In the genomic region with DNA sequence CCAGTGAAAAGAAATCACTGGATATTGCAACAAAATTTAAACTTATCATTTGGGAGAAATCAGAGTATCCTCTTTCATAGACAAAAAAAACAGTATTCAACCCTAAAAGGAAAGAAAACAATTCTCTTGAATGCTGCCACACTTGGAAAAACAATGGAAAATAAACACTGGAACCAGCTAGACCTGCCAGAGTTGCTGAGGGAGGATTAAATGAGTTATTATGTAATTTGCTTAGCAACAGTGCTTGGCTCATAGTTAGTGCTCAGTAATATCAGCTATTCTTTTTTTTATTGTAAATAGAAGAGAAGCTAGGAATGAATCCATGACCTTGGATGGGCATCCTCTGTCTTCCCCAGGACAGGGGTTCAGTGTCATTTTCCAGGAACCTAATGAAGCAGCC, we compare ENCODE assay signal across 17 cellular contexts.
"Had no signal": no experiment of that assay in that cellular context is flagged by ENCODE, and none has a peak within 500 bp of the region (broad histone marks: within the 10 kb centered on the region; RNA-seq: fewer than 3 reads in every experiment).

No MANE protein-coding gene starts in this region.

- H3K27ac ChIP-seq: upper lobe of right lung had no signal

- H3K27ac Mint-ChIP-seq: activated B cell treated with CpG ODN at 0.5 μM for 24 hours; activated CD4-positive, alpha-beta T cell treated with anti-CD3 and anti-CD28 coated beads, Interleukin-2, amount 10 ng/mL, durations not matched to agents 24 days and 14 days; activated T-helper 1 cell treated with anti-CD3 and anti-CD28 coated beads, Interleukin-12 subunit alpha, Interleukin-12 subunit beta, Interleukin-2, Interleukin-4 antibody, amounts not matched to agents 30 ng/mL and 10 ng/mL and 1 ng/mL, durations not matched to agents 14 hours and 24 hours and 36 hours; effector memory CD8-positive, alpha-beta T cell; immature natural killer cell; stimulated activated naive B cell treated with anti-CD40 and anti-IgM and Interleukin-4, amounts not matched to agents 10 μg/mL and 1 μg/mL and 100 μg/mL, for 72 hours; T-helper 1 cell treated with Interleukin-12 subunit alpha and Interleukin-12 subunit beta and Interleukin-4 antibody, amounts not matched to agents 30 μg/mL and 1 μg/mL, for 36 hours had no signal

- H3K4me3 Mint-ChIP-seq: activated B cell treated with CpG ODN at 0.5 μM for 24 hours; activated CD4-positive, alpha-beta T cell treated with anti-CD3 and anti-CD28 coated beads, Interleukin-2, amount 10 ng/mL, durations not matched to agents 24 days and 14 days; activated T-helper 1 cell treated with anti-CD3 and anti-CD28 coated beads, Interleukin-12 subunit alpha, Interleukin-12 subunit beta, Interleukin-2, Interleukin-4 antibody, amounts not matched to agents 30 ng/mL and 10 ng/mL and 1 ng/mL, durations not matched to agents 14 hours and 24 hours and 36 hours; effector memory CD8-positive, alpha-beta T cell; stimulated activated naive B cell treated with anti-CD40 and anti-IgM and Interleukin-4, amounts not matched to agents 10 μg/mL and 1 μg/mL and 100 μg/mL, for 72 hours; T-helper 1 cell treated with Interleukin-12 subunit alpha and Interleukin-12 subunit beta and Interleukin-4 antibody, amounts not matched to agents 30 μg/mL and 1 μg/mL, for 36 hours had no signal

- H3K36me3 Mint-ChIP-seq: immature natural killer cell, naive B cell had no signal

- DNase-seq: activated B cell treated with CpG ODN at 0.5 μM for 24 hours; activated CD4-positive, alpha-beta T cell treated with anti-CD3 and anti-CD28 coated beads, Interleukin-2, amount 10 ng/mL, durations not matched to agents 24 days and 14 days; activated naive CD4-positive, alpha-beta T cell treated with Interleukin-2 at 50 U/mL for 16 hours; central memory CD4-positive, alpha-beta T cell; cortex of kidney; effector memory CD8-positive, alpha-beta T cell; glutamatergic neuron; immature natural killer cell; left colon; naive B cell; posterior cingulate gyrus; right cardiac atrium; stimulated activated CD4-positive, alpha-beta T cell treated with anti-CD3 and anti-CD28 coated beads, Interleukin-2, amount 100 ng/mL, for 24 hours; stimulated activated naive B cell treated with anti-CD40 and anti-IgM and Interleukin-4, amounts not matched to agents 10 μg/mL and 1 μg/mL and 100 μg/mL, for 72 hours; upper lobe of right lung had no signal

- H3K9me3 Mint-ChIP-seq: activated B cell treated with CpG ODN at 0.5 μM for 24 hours; activated CD4-positive, alpha-beta T cell treated with anti-CD3 and anti-CD28 coated beads, Interleukin-2, amount 10 ng/mL, durations not matched to agents 24 days and 14 days; activated T-helper 1 cell treated with anti-CD3 and anti-CD28 coated beads, Interleukin-12 subunit alpha, Interleukin-12 subunit beta, Interleukin-2, Interleukin-4 antibody, amounts not matched to agents 30 ng/mL and 10 ng/mL and 1 ng/mL, durations not matched to agents 14 hours and 24 hours and 36 hours; effector memory CD8-positive, alpha-beta T cell; naive B cell; stimulated activated naive B cell treated with anti-CD40 and anti-IgM and Interleukin-4, amounts not matched to agents 10 μg/mL and 1 μg/mL and 100 μg/mL, for 72 hours; T-helper 1 cell treated with Interleukin-12 subunit alpha and Interleukin-12 subunit beta and Interleukin-4 antibody, amounts not matched to agents 30 μg/mL and 1 μg/mL, for 36 hours had no signal
